In the genomic region with DNA sequence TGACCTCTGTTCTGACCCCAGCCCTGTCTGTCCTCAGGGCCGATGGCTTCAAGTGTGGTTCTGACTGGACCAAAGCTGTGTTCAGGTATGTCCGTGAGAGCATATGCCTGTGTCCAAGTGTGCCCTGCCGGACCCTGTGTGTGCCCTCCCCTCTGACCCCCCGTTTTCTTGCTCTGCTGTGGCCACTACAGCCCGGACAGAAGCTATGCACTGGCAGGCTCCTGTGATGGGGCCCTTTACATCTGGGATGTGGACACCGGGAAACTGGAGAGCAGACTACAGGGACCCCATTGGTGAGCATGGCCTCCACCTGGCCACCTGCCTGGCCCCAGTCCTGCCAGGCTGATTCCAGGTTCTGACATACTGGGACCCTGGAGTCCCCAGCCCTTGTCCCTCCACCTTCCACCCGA, we compare ENCODE assay signal across 15 cellular contexts. TPM values are rescaled to one million over a fixed set of nuclear protein-coding genes. Genes with fewer than 3 reads are reported as not detected.
DNase-seq lines count a peak whose midpoint lies in the region; ATAC-seq and TF ChIP-seq lines count a peak whose summit lies in the region.
"Had no signal": no experiment of that assay in that cellular context is flagged by ENCODE, and none has a peak within 500 bp of the region (broad histone marks: within the 10 kb centered on the region; RNA-seq: fewer than 3 reads in every experiment).

No MANE protein-coding gene starts in this region.

- no peak overlapping the region for H3K4me3 Mint-ChIP-seq in activated naive CD4-positive, alpha-beta T cell treated with anti-CD3 and anti-CD28 coated beads, Interleukin-2, amount 50 U/mL, for 24 hours
- no peak overlapping the region for H3K4me3 Mint-ChIP-seq in T-helper 17 cell

- ATAC-seq in T-helper 17 cell (no peak), upper lobe of right lung (no peak), GM21825 (IDR thresholded peaks at IDR 0.05; ENCODE audit: unreplicated experiment) (no peak)
- ATAC-seq: SK-N-SH treated with all-trans-retinoic acid at 6 μM for 48 hours had no signal

- no peaks in the 10 kb centered on the region for H3K36me3 Mint-ChIP-seq in activated naive CD4-positive, alpha-beta T cell treated with anti-CD3 and anti-CD28 coated beads, Interleukin-2, amount 50 U/mL, for 24 hours
- peaks cover 3% of the 10 kb centered on the region for H3K36me3 Mint-ChIP-seq in T-helper 17 cell (ENCODE audit: low read depth)

- H3K27ac Mint-ChIP-seq in activated naive CD4-positive, alpha-beta T cell treated with anti-CD3 and anti-CD28 coated beads, Interleukin-2, amount 50 U/mL, for 24 hours = peak overlapping the region; percentile 8
- H3K27ac Mint-ChIP-seq in T-helper 17 cell = peak overlapping the region; percentile 71

- intact Hi-C loops in upper lobe of right lung (cut with DNase I) = no loop called here

- peaks cover 17% of the 10 kb centered on the region for H3K4me1 Mint-ChIP-seq in activated naive CD4-positive, alpha-beta T cell treated with anti-CD3 and anti-CD28 coated beads, Interleukin-2, amount 50 U/mL, for 24 hours
- peaks cover 20% of the 10 kb centered on the region for H3K4me1 Mint-ChIP-seq in T-helper 17 cell

- H3K9me3 ChIP-seq in T-helper 17 cell (ENCODE audit: control insufficient read depth, low read length, poor library complexity, severe bottlenecking) (no peaks in the 10 kb centered on the region), upper lobe of right lung (no peaks in the 10 kb centered on the region), MG63 (no peaks in the 10 kb centered on the region)
- H3K9me3 ChIP-seq: BLaER1, ovary, transverse colon had no signal

- no peak for TF ChIP-seq CTCF in upper lobe of right lung (IDR thresholded peaks at IDR 0.05)

- peaks cover 20% of the 10 kb centered on the region for H3K4me1 ChIP-seq in upper lobe of right lung

- DNase-seq in activated naive CD4-positive, alpha-beta T cell treated with Interleukin-2 at 50 U/mL for 16 hours = no peak
- DNase-seq in T-helper 17 cell = no peak
- peak; percentile 57 for DNase-seq in mesenteric fat pad (ENCODE audit: low spot score)
- no peak for DNase-seq in upper lobe of right lung
- no peak for DNase-seq in foreskin melanocyte
- no peak for DNase-seq in MG63
- DNase-seq: brain microvascular endothelial cell, NCI-H2227 treated with DMSO at 0.1 percent for 48 hours, OCI-M1, transverse colon had no signal

- no peaks in the 10 kb centered on the region for H3K9me3 Mint-ChIP-seq in activated naive CD4-positive, alpha-beta T cell treated with anti-CD3 and anti-CD28 coated beads, Interleukin-2, amount 50 U/mL, for 24 hours

- H3K27ac ChIP-seq in upper lobe of right lung = peak overlapping the region; percentile 58
- H3K27ac ChIP-seq: brain microvascular endothelial cell, ovary had no signal

- H3K27me3 ChIP-seq in upper lobe of right lung (no peaks in the 10 kb centered on the region), MG63 (no peaks in the 10 kb centered on the region)
- H3K27me3 ChIP-seq: BLaER1, brain microvascular endothelial cell, ovary, transverse colon had no signal

- H3K4me3 ChIP-seq in upper lobe of right lung (no peak overlapping the region), MG63 (no peak overlapping the region)
- H3K4me3 ChIP-seq: BLaER1, ovary, transverse colon had no signal

- H3K36me3 ChIP-seq in upper lobe of right lung (peaks cover 22% of the 10 kb centered on the region), MG63 (peaks cover 3% of the 10 kb centered on the region)
- H3K36me3 ChIP-seq: brain microvascular endothelial cell, ovary, transverse colon had no signal

- no peaks in the 10 kb centered on the region for H3K27me3 Mint-ChIP-seq in activated naive CD4-positive, alpha-beta T cell treated with anti-CD3 and anti-CD28 coated beads, Interleukin-2, amount 50 U/mL, for 24 hours
- no peaks in the 10 kb centered on the region for H3K27me3 Mint-ChIP-seq in T-helper 17 cell

RNA-seq across cellular contexts. Expression of gene ATG16L2, which starts 14.5 kb away (rescaled TPM):
- 100 to 1,000 TPM in 1 of 2 donors, 10 to 100 TPM in 1; 95.4 to 121 TPM for total RNA-seq in T-helper 17 cell
- 29.5 TPM for total RNA-seq in mesenteric fat pad
- 77.5 TPM for total RNA-seq in upper lobe of right lung
- total RNA-seq in MG63 (2014; rRNA removed; shearing (Covaris generic); ENCODE audit: low replicate concordance) = 2.2 and 5.1 TPM in 2 replicates

RNA-seq across cellular contexts. Expression of gene STARD10, which starts 34.9 kb away (rescaled TPM):
- 10 to 100 TPM; 12.9 to 17.7 TPM for total RNA-seq in T-helper 17 cell
- total RNA-seq in mesenteric fat pad = 9.0 TPM
- 116 TPM for total RNA-seq in upper lobe of right lung
- 0.91 and 15.1 TPM in 2 replicates for total RNA-seq in MG63 (2014; rRNA removed; shearing (Covaris generic); ENCODE audit: low replicate concordance)
